12 cellular contexts compared by ENCODE assay signal in genomic region chr16:68087688-68088087, GRCh38. TPM values are rescaled to one million over a fixed set of nuclear protein-coding genes. Genes with fewer than 3 reads are reported as not detected.
A peak's percentile ranks its signal among the peaks of the same experiment; 100 is the strongest.
DNase-seq lines count a peak whose midpoint lies in the region; ATAC-seq and TF ChIP-seq lines count a peak whose summit lies in the region.
"Had no signal": no experiment of that assay in that cellular context is flagged by ENCODE, and none has a peak within 500 bp of the region (broad histone marks: within the 10 kb centered on the region; RNA-seq: fewer than 3 reads in every experiment).

No MANE protein-coding gene starts in this region.

- H3K36me3 Mint-ChIP-seq in activated T-cell treated with anti-CD3 and anti-CD28 coated beads, Interleukin-2, amount 50 U/mL, for 72 hours (ENCODE audit: insufficient read depth in 2 of 2) = peaks cover 2% of the 10 kb centered on the region in 2 donors
- no peaks in the 10 kb centered on the region for H3K36me3 Mint-ChIP-seq in T-cell

- H3K9me3 Mint-ChIP-seq in activated T-cell treated with anti-CD3 and anti-CD28 coated beads, Interleukin-2, amount 50 U/mL, for 72 hours = no peaks in the 10 kb centered on the region
- no peaks in the 10 kb centered on the region for H3K9me3 Mint-ChIP-seq in T-cell
- no peaks in the 10 kb centered on the region for H3K9me3 Mint-ChIP-seq in stimulated activated naive CD8-positive, alpha-beta T cell treated with anti-CD3 and anti-CD28 coated beads, Interleukin-15, amount 100 ng/mL, for 72 hours

- no peak overlapping the region for H3K4me3 ChIP-seq in gastroesophageal sphincter

- no peak for TF ChIP-seq POLR2A in gastroesophageal sphincter (IDR thresholded peaks at IDR 0.05)

- H3K4me1 Mint-ChIP-seq in activated T-cell treated with anti-CD3 and anti-CD28 coated beads, Interleukin-2, amount 50 U/mL, for 72 hours (ENCODE audit: low read depth) = peaks cover 65% of the 10 kb centered on the region
- H3K4me1 Mint-ChIP-seq in T-cell = peaks cover 64 to 72% (median 70%) of the 10 kb centered on the region in 3 donors
- peaks cover 59% of the 10 kb centered on the region for H3K4me1 Mint-ChIP-seq in stimulated activated naive CD8-positive, alpha-beta T cell treated with anti-CD3 and anti-CD28 coated beads, Interleukin-15, amount 100 ng/mL, for 72 hours

- H3K27ac Mint-ChIP-seq in activated T-cell treated with anti-CD3 and anti-CD28 coated beads, Interleukin-2, amount 50 U/mL, for 72 hours = peak overlapping the region; percentile 95
- peak overlapping the region; percentile 69 to 86 for H3K27ac Mint-ChIP-seq in T-cell
- no peak overlapping the region for H3K27ac Mint-ChIP-seq in stimulated activated naive CD8-positive, alpha-beta T cell treated with anti-CD3 and anti-CD28 coated beads, Interleukin-15, amount 100 ng/mL, for 72 hours

- H3K27ac ChIP-seq in gastroesophageal sphincter = peak overlapping the region in 3 of 4 donors; percentile 13 to 96 (median 31)
- no peak overlapping the region for H3K27ac ChIP-seq in caudate nucleus (ENCODE audit: low read depth, low read length)
- H3K27ac ChIP-seq: brain microvascular endothelial cell had no signal

- H3K27me3 ChIP-seq in gastroesophageal sphincter = no peaks in the 10 kb centered on the region
- H3K27me3 ChIP-seq: brain microvascular endothelial cell had no signal

- CTCF ChIA-PET in T-cell (lab: Charles Lee) = interaction anchor here (0.5 to 0.6 kb wide), 2 partner anchors 17 to 806 kb away, joined by 3 to 4 read pairs; no protein-coding TSS in a partner anchor

- no peak for DNase-seq in activated T-cell treated with anti-CD3 and anti-CD28 coated beads, Interleukin-2, amount 50 U/mL, for 72 hours
- no peak for DNase-seq in activated T-cell treated with anti-CD3 and anti-CD28 coated beads, Interleukin-2, amount 50 U/mL, for 48 hours
- no peak for DNase-seq in T-cell
- DNase-seq in stimulated activated naive CD8-positive, alpha-beta T cell treated with anti-CD3 and anti-CD28 coated beads, Interleukin-15, amount 100 ng/mL, for 72 hours = no peak
- DNase-seq in islet precursor cell = no peak
- DNase-seq in caudate nucleus (lab: John Stamatoyannopoulos, UW) = no peak
- DNase-seq: brain microvascular endothelial cell, NCI-H187 treated with DMSO at 0.1 percent for 48 hours had no signal

- no peaks in the 10 kb centered on the region for H3K9me3 ChIP-seq in gastroesophageal sphincter

- WGBS in gastroesophageal sphincter (ENCODE audit: low coverage in 1 of 2), 2 donors = 56 to 68% methylated on average over 2 of the region's 2 CpGs

- TF ChIP-seq CTCF in gastroesophageal sphincter (IDR thresholded peaks at IDR 0.05) = no peak

- no peak for ATAC-seq in activated T-cell treated with anti-CD3 and anti-CD28 coated beads, Interleukin-2, amount 50 U/mL, for 72 hours (replicated peaks in 1 of 2)
- ATAC-seq in T-cell (replicated peaks in 1 of 4) = no peak
- no peak for ATAC-seq in gastroesophageal sphincter
- no peak for ATAC-seq in stimulated activated naive CD8-positive, alpha-beta T cell treated with anti-CD3 and anti-CD28 coated beads, Interleukin-15, amount 100 ng/mL, for 72 hours
- ATAC-seq in GM18861 (IDR thresholded peaks at IDR 0.05; ENCODE audit: unreplicated experiment) = no peak
- ATAC-seq: activated CD4-positive, CD25-positive, alpha-beta regulatory T cell treated with anti-CD3 and anti-CD28 coated beads, Interleukin-2, amount 50 U/mL, for 24 hours; sciatic nerve had no signal

- no peak for TF ChIP-seq EP300 in gastroesophageal sphincter (IDR thresholded peaks at IDR 0.05)

- POLR2A ChIA-PET in T-cell (lab: Charles Lee) = interaction anchor here (0.5 to 0.7 kb wide), 4 partner anchors 13 to 534 kb away, joined by 3 to 7 read pairs (median 5); no protein-coding TSS in a partner anchor

- no peaks in the 10 kb centered on the region for H3K36me3 ChIP-seq in gastroesophageal sphincter
- H3K36me3 ChIP-seq: brain microvascular endothelial cell had no signal

- H3K4me1 ChIP-seq in gastroesophageal sphincter = peaks cover 9 to 79% (median 19%) of the 10 kb centered on the region in 3 donors

- H3K4me3 Mint-ChIP-seq in activated T-cell treated with anti-CD3 and anti-CD28 coated beads, Interleukin-2, amount 50 U/mL, for 72 hours = peak overlapping the region; percentile 82 to 94
- peak overlapping the region; percentile 76 to 87 (median 83) for H3K4me3 Mint-ChIP-seq in T-cell
- peak overlapping the region; percentile 82 to 89 for H3K4me3 Mint-ChIP-seq in stimulated activated naive CD8-positive, alpha-beta T cell treated with anti-CD3 and anti-CD28 coated beads, Interleukin-15, amount 100 ng/mL, for 72 hours

- no peaks in the 10 kb centered on the region for H3K27me3 Mint-ChIP-seq in activated T-cell treated with anti-CD3 and anti-CD28 coated beads, Interleukin-2, amount 50 U/mL, for 72 hours (ENCODE audit: low read depth)
- H3K27me3 Mint-ChIP-seq in T-cell = no peaks in the 10 kb centered on the region
- no peaks in the 10 kb centered on the region for H3K27me3 Mint-ChIP-seq in stimulated activated naive CD8-positive, alpha-beta T cell treated with anti-CD3 and anti-CD28 coated beads, Interleukin-15, amount 100 ng/mL, for 72 hours

RNA-seq across cellular contexts. Expression of gene NFATC3, which starts 2.5 kb away (rescaled TPM):
- total RNA-seq in activated T-cell treated with anti-CD3 and anti-CD28 coated beads, Interleukin-2, amount 50 U/mL, for 72 hours = 10 to 100 TPM; 79.7 to 82.5 TPM
- total RNA-seq in T-cell (100 to 1,000 TPM; 111 to 144 (median 116) TPM), gastroesophageal sphincter (10 to 100 TPM; 42.4 to 50.6 (median 49.3) TPM)

Comparison
In these comparisons a context has a peak if more than half of its experiments do, and no peak if none do; other contexts are left out.
1. H3K27ac Mint-ChIP-seq: peak in activated T-cell treated with anti-CD3 and anti-CD28 coated beads, Interleukin-2, amount 50 U/mL, for 72 hours (single experiment) and T-cell (2 of 2); none in stimulated activated naive CD8-positive, alpha-beta T cell treated with anti-CD3 and anti-CD28 coated beads, Interleukin-15, amount 100 ng/mL, for 72 hours (0 of 2).
2. Peak in every context shown above with its lines, with median percentiles within 50 percentile points of each other: H3K4me3 Mint-ChIP-seq.